ENCODE assay signal across 20 cellular contexts in genomic region chr10:71635867-71636266, GRCh38.
DNase-seq lines count a peak whose midpoint lies in the region; ATAC-seq and TF ChIP-seq lines count a peak whose summit lies in the region.
"Had no signal": no experiment of that assay in that cellular context is flagged by ENCODE, and none has a peak within 500 bp of the region (broad histone marks: within the 10 kb centered on the region; RNA-seq: fewer than 3 reads in every experiment).

No MANE protein-coding gene starts in this region.

- WGBS in endodermal cell (ENCODE audit: insufficient coverage in 1 of 2, insufficient read length in 1 of 2), 2 experiments: 89 to 94% methylated on average over 4 to 5 of the region's 5 CpGs
- WGBS in neuronal stem cell (ENCODE audit: extremely low coverage in 2 of 2, insufficient read length in 2 of 2, insufficient replicate concordance in 1 of 2), 2 donors: no CpG with 5 or more reads among the region's 5 CpGs

- H3K9me3 ChIP-seq in Caco-2 (no peaks in the 10 kb centered on the region), Peyer's patch (no peaks in the 10 kb centered on the region), endodermal cell (ENCODE audit: control insufficient read depth, low read length) (no peaks in the 10 kb centered on the region), neutrophil (no peaks in the 10 kb centered on the region), neuronal stem cell (replicated peaks in 1 of 2; ENCODE audit: control insufficient read depth in 2 of 2, insufficient read depth in 1 of 2, low read depth in 1 of 2, low read length in 2 of 2) (no peaks in the 10 kb centered on the region)
- H3K9me3 ChIP-seq: SK-N-SH had no signal

- H3K36me3 ChIP-seq in Caco-2 (ENCODE audit: control insufficient read depth, insufficient read depth, low read length): no peaks in the 10 kb centered on the region
- H3K36me3 ChIP-seq in Peyer's patch: no peaks in the 10 kb centered on the region
- no peaks in the 10 kb centered on the region for H3K36me3 ChIP-seq in endodermal cell (ENCODE audit: control insufficient read depth, insufficient read depth, low read length)
- H3K36me3 ChIP-seq in neutrophil: no peaks in the 10 kb centered on the region
- H3K36me3 ChIP-seq in neuronal stem cell (replicated peaks in 1 of 2; ENCODE audit: control insufficient read depth in 2 of 2, insufficient read depth in 2 of 2, low read length in 2 of 2): no peaks in the 10 kb centered on the region

- H3K9me3 Mint-ChIP-seq in Caco-2 (ENCODE audit: unreplicated experiment) (no peaks in the 10 kb centered on the region), endodermal cell (no peaks in the 10 kb centered on the region)
- H3K9me3 Mint-ChIP-seq: CD4-positive, alpha-beta memory T cell had no signal

- H3K27ac Mint-ChIP-seq in Caco-2 (ENCODE audit: unreplicated experiment) (peak overlapping the region; percentile 31), endodermal cell (peak overlapping the region; percentile 6)
- H3K27ac Mint-ChIP-seq: CD4-positive, alpha-beta memory T cell had no signal

- no peak overlapping the region for H2BK15ac ChIP-seq in neuronal stem cell (ENCODE audit: low read length)

- H3K4me2 ChIP-seq in neuronal stem cell (ENCODE audit: insufficient read depth, low read length, poor library complexity, severe bottlenecking): no peak overlapping the region
- H3K4me2 ChIP-seq: SK-N-SH had no signal

- H3K4me3 ChIP-seq in Caco-2 (ENCODE audit: low read depth, low read length) (no peak overlapping the region), Peyer's patch (no peak overlapping the region), endodermal cell (ENCODE audit: low read length) (no peak overlapping the region), neutrophil (ENCODE audit: low read depth in 1 of 2, low read length in 1 of 2) (peak overlapping the region in 1 of 2 experiments; percentile 18), neuronal stem cell (ENCODE audit: low read length in 2 of 2) (no peak overlapping the region)
- H3K4me3 ChIP-seq: GM12878 had no signal

- TF ChIP-seq CTCF in Caco-2 (IDR thresholded peaks at IDR 0.05; ENCODE audit: insufficient read depth in 1 of 2, low read depth in 1 of 2, low read length in 1 of 2, severe bottlenecking in 1 of 2, unreplicated experiment in 1 of 2) (no peak), Peyer's patch (IDR thresholded peaks at IDR 0.05) (no peak), endodermal cell (conservative IDR thresholded peaks at IDR 0.05) (no peak), neutrophil (IDR thresholded peaks at IDR 0.05) (no peak)

- H3K4me3 Mint-ChIP-seq in Caco-2 (ENCODE audit: unreplicated experiment): peak overlapping the region; percentile 33
- no peak overlapping the region for H3K4me3 Mint-ChIP-seq in endodermal cell
- H3K4me3 Mint-ChIP-seq: CD4-positive, alpha-beta memory T cell had no signal

- no peak for ATAC-seq in left cardiac atrium
- ATAC-seq: GM12878, Panc1 had no signal

- no peak overlapping the region for H3K14ac ChIP-seq in neuronal stem cell (ENCODE audit: low read length)

- no peak overlapping the region for H2BK120ac ChIP-seq in neuronal stem cell (ENCODE audit: low read depth, low read length)

- H2BK5ac ChIP-seq in neuronal stem cell (ENCODE audit: low read length): no peak overlapping the region

- no peak overlapping the region for H3K18ac ChIP-seq in neuronal stem cell (ENCODE audit: low read length)

- H3K4me1 Mint-ChIP-seq in Caco-2 (ENCODE audit: low read depth, unreplicated experiment): peaks cover 77% of the 10 kb centered on the region
- peaks cover 84% of the 10 kb centered on the region for H3K4me1 Mint-ChIP-seq in endodermal cell

- intact Hi-C loops in Caco-2 (cut with micrococcal nuclease; ENCODE audit: unreplicated experiment): loop anchor here (10.0 kb wide), 1 partner anchor 321 kb away; the partner anchor contains the start of gene SLC29A3
- intact Hi-C loops in left cardiac atrium (cut with DNase I): no loop called here

- no peak overlapping the region for H4K91ac ChIP-seq in neuronal stem cell (ENCODE audit: low read depth, low read length, poor library complexity)

- peak overlapping the region in 3 of 4 donors; percentile 28 to 83 (median 69) for H3K27ac ChIP-seq in Peyer's patch
- no peak overlapping the region for H3K27ac ChIP-seq in endodermal cell (ENCODE audit: low read depth, low read length)
- peak overlapping the region; percentile 99 for H3K27ac ChIP-seq in neutrophil
- H3K27ac ChIP-seq in neuronal stem cell (replicated peaks; ENCODE audit: low read length): no peak overlapping the region

- TF ChIP-seq POLR2A in Peyer's patch (IDR thresholded peaks at IDR 0.05): no peak

- BruUV-seq in Caco-2 (replicated peaks; lab: Mats Ljungman, UMichigan): no TSS peak

- CTCF ChIA-PET in Caco-2 (lab: Charles Lee): no interaction called here

- H3K4ac ChIP-seq in neuronal stem cell (ENCODE audit: low read length): no peak overlapping the region

- H3K9ac ChIP-seq in endodermal cell (ENCODE audit: extremely low read depth, low read length, poor library complexity, severe bottlenecking) (no peak overlapping the region), neuronal stem cell (ENCODE audit: low read depth, low read length, poor library complexity) (no peak overlapping the region)
- H3K9ac ChIP-seq: SK-N-SH had no signal

- no peak overlapping the region for H2AK5ac ChIP-seq in neuronal stem cell (ENCODE audit: low read depth, low read length)

- H3K79me1 ChIP-seq in neuronal stem cell (ENCODE audit: low read depth, low read length): no peaks in the 10 kb centered on the region

- DNase-seq in Caco-2 (no peak), Peyer's patch (no peak), endodermal cell (no peak), left cardiac atrium (no peak), RKO (ENCODE audit: low spot score) (no peak), hepatic stellate cell (ENCODE audit: low spot score) (no peak), neuronal stem cell (ENCODE audit: low spot score) (no peak)
- DNase-seq: ACHN; AML-193; CD4-positive, alpha-beta memory T cell; DMS79 treated with DMSO at 0.1 percent for 48 hours; GOT3; NCI-H1092; NCI-H2081 treated with DMSO at 0.1 percent for 48 hours; NCI-H510A; SHP77; SK-N-SH had no signal

- no peaks in the 10 kb centered on the region for H3K36me3 Mint-ChIP-seq in Caco-2 (ENCODE audit: insufficient read depth, unreplicated experiment)
- H3K36me3 Mint-ChIP-seq in endodermal cell (ENCODE audit: low read depth): no peaks in the 10 kb centered on the region
- H3K36me3 Mint-ChIP-seq: CD4-positive, alpha-beta memory T cell had no signal

- H3K27me3 Mint-ChIP-seq in Caco-2 (ENCODE audit: insufficient read depth, unreplicated experiment) (no peaks in the 10 kb centered on the region), endodermal cell (ENCODE audit: insufficient read depth) (peaks cover 15% of the 10 kb centered on the region)

- H3K27me3 ChIP-seq in Caco-2 (replicated peaks; ENCODE audit: control insufficient read depth, insufficient read depth, low read length): no peaks in the 10 kb centered on the region
- H3K27me3 ChIP-seq in Peyer's patch: no peaks in the 10 kb centered on the region
- no peaks in the 10 kb centered on the region for H3K27me3 ChIP-seq in endodermal cell (ENCODE audit: control insufficient read depth, insufficient read depth, low read length, poor library complexity, severe bottlenecking)
- no peaks in the 10 kb centered on the region for H3K27me3 ChIP-seq in neutrophil
- peaks cover 0 to 20% (median 0%) of the 10 kb centered on the region in 3 experiments for H3K27me3 ChIP-seq in neuronal stem cell (ENCODE audit: control insufficient read depth in 3 of 3, insufficient read depth in 3 of 3, low read depth in 1 of 3, low read length in 3 of 3)

- no peak overlapping the region for H2AFZ ChIP-seq in neuronal stem cell (ENCODE audit: low read length)

- peaks cover 88% of the 10 kb centered on the region for H3K4me1 ChIP-seq in Caco-2
- H3K4me1 ChIP-seq in Peyer's patch: peaks cover 0 to 45% (median 6%) of the 10 kb centered on the region in 4 donors
- peaks cover 49% of the 10 kb centered on the region for H3K4me1 ChIP-seq in endodermal cell (ENCODE audit: control insufficient read depth, insufficient read depth, low read length)
- peaks cover 47 to 61% of the 10 kb centered on the region in 2 experiments for H3K4me1 ChIP-seq in neutrophil (ENCODE audit: control insufficient read depth in 1 of 2, insufficient read depth in 1 of 2, low read depth in 1 of 2, low read length in 1 of 2)
- peaks cover 0 to 38% of the 10 kb centered on the region in 2 donors for H3K4me1 ChIP-seq in neuronal stem cell (ENCODE audit: control insufficient read depth in 2 of 2, insufficient read depth in 1 of 2, low read depth in 1 of 2, low read length in 2 of 2)

- no peak overlapping the region for H2BK12ac ChIP-seq in neuronal stem cell (ENCODE audit: low read length)

- no peak overlapping the region for H3K23ac ChIP-seq in neuronal stem cell (ENCODE audit: low read depth, low read length, poor library complexity)

- H4K8ac ChIP-seq in neuronal stem cell (ENCODE audit: low read depth, low read length): no peak overlapping the region

- POLR2A ChIA-PET in Caco-2 (lab: Charles Lee): no interaction called here

Comparison
In these comparisons a context has a peak if more than half of its experiments do, and no peak if none do; other contexts are left out.
1. H3K27ac ChIP-seq: peak in Peyer's patch (3 of 4) and neutrophil (single experiment); none in endodermal cell (single experiment) and neuronal stem cell (single experiment).